Comparison of ENCODE assay signal across 1 cellular context in genomic region chr5:146521403-146522106, GRCh38.
TF ChIP-seq lines count a peak whose summit lies in the region.

No MANE protein-coding gene starts in this region.

TF ChIP-seq in GM23338, 12 proteins besides CTCF, POLR2A, EP300 and RAD21 (continued from another document):
- TF ChIP-seq REST (IDR thresholded peaks at IDR 0.05; ENCODE audit: unreplicated experiment) = no peak
